Comparison of ENCODE assay signal across 9 cellular contexts in the genomic region with DNA sequence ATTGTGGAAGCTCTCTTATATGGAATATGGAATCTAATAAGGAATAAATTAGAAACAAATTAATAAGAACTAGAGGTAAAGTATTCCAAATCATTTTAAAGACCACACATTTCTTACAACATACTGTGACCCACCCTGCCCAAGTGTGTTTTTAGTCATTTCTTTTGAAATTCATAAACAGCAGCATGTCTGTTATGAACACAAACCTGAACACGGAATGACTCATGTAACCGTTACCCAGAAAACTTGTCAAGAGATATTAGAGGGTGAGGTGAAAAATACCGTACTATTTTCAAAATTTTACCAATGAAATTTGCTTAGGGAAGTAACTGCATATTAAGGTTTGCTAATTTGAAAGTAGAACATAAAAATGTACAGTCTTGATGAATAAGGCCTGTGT. TPM values are rescaled to one million over a fixed set of nuclear protein-coding genes. Genes with fewer than 3 reads are reported as not detected.
"Had no signal": no experiment of that assay in that cellular context is flagged by ENCODE, and none has a peak within 500 bp of the region (broad histone marks: within the 10 kb centered on the region; RNA-seq: fewer than 3 reads in every experiment).

No MANE protein-coding gene starts in this region.

- ATAC-seq: GM23338, K562 had no signal

- H3K4me2 ChIP-seq: GM23338 had no signal

- DNase-seq: H9, HCEC 1CT, IMR-90, KG1 had no signal

- H3K4me3 ChIP-seq: GM23338, K562 had no signal

- H2AFZ ChIP-seq: GM23338 had no signal

- FAIRE-seq: H1, H54, HTR-8/SVneo, K562 had no signal

RNA-seq across cellular contexts. Expression of a gene that starts 48.4 kb away (rescaled TPM):
- polyA plus RNA-seq: K562 had no signal
